Comparison of ENCODE assay signal across 1 cellular context in the genomic region with DNA sequence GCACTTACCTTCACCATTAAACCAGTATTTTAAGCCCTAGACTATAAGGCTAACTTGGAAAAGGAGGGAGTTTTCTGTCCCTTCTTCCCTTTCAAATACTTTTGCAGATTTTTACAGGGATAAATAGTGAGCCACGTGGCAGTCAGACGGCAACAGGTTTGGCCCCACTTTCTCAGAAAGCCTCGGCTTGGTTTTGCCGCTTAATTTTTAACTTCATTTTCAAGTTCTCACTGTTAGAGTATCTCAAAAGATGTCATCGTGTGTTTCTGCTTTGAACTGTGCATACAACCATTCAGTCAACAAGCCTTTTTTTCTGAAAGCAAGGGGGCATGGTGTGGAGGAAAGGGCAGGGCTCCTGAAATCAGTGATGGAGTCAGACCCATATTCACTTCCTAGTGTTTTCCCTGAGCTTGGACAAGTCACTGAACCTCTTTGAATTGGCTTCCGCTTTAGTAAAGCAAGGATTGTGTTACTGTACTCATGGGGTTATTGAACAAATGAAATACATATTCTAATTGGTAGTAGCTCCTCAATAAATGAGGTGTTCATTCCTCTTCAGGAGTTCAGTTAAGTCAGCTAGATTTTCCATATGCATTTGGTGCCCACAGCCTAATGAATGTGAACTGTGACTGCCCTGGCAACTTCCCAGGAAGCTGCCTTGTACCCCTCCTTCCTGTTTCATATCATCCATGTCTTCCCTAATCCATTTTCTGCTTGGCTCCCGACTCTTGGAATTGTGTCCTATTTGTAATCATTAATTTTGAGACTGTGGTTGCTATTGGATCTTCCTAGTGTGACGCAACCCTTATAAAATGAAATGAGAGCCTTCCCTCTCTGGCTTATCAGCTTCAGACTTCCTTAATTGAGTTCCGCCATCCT.
A peak's percentile ranks its signal among the peaks of the same experiment; 100 is the strongest.
TF ChIP-seq lines count a peak whose summit lies in the region.

A gene with protein sequence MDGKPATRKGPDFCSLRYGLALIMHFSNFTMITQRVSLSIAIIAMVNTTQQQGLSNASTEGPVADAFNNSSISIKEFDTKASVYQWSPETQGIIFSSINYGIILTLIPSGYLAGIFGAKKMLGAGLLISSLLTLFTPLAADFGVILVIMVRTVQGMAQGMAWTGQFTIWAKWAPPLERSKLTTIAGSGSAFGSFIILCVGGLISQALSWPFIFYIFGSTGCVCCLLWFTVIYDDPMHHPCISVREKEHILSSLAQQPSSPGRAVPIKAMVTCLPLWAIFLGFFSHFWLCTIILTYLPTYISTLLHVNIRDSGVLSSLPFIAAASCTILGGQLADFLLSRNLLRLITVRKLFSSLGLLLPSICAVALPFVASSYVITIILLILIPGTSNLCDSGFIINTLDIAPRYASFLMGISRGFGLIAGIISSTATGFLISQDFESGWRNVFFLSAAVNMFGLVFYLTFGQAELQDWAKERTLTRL (minus strand): TSS at position 160 of the 879 bp plus-strand sequence. CDS start 4,895 bp downstream, outside the sequence.

TF ChIP-seq in HepG2, 621 proteins besides CTCF, POLR2A, EP300 and RAD21 (continued from another document and continues in another):
- 0 out of 2 replicates have a peak, but pooled peaks have one; percentile 25 for TF ChIP-seq ZNF766 (CRISPR knock-in tag; IDR thresholded peaks at IDR 0.05; ENCODE audit: borderline replicate concordance)
- TF ChIP-seq, protein P1, sequence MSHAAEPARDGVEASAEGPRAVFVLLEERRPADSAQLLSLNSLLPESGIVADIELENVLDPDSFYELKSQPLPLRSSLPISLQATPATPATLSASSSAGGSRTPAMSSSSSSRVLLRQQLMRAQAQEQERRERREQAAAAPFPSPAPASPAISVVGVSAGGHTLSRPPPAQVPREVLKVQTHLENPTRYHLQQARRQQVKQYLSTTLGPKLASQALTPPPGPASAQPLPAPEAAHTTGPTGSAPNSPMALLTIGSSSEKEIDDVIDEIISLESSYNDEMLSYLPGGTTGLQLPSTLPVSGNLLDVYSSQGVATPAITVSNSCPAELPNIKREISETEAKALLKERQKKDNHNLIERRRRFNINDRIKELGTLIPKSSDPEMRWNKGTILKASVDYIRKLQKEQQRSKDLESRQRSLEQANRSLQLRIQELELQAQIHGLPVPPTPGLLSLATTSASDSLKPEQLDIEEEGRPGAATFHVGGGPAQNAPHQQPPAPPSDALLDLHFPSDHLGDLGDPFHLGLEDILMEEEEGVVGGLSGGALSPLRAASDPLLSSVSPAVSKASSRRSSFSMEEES (CRISPR knock-in tag; IDR thresholded peaks at IDR 0.05): no peak
- no peak for TF ChIP-seq HOXA9 (CRISPR knock-in tag; IDR thresholded peaks at IDR 0.05; ENCODE audit: borderline replicate concordance)
- TF ChIP-seq EZH2 (conservative IDR thresholded peaks at IDR 0.05; ENCODE audit: low read depth, low read length): no peak
- TF ChIP-seq, protein P2, sequence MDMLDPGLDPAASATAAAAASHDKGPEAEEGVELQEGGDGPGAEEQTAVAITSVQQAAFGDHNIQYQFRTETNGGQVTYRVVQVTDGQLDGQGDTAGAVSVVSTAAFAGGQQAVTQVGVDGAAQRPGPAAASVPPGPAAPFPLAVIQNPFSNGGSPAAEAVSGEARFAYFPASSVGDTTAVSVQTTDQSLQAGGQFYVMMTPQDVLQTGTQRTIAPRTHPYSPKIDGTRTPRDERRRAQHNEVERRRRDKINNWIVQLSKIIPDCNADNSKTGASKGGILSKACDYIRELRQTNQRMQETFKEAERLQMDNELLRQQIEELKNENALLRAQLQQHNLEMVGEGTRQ (IDR thresholded peaks at IDR 0.05; ENCODE audit: low read depth, low read length): no peak
- TF ChIP-seq, protein P2 (CRISPR knock-in tag; IDR thresholded peaks at IDR 0.05; ENCODE audit: borderline replicate concordance): peak; percentile 62; the same call in 1 of the 2 replicates
- 0 out of 2 replicates have a peak, but pooled peaks have one; percentile 13 for TF ChIP-seq KLF12 (CRISPR knock-in tag; IDR thresholded peaks at IDR 0.05; ENCODE audit: borderline replicate concordance)
- no peak for TF ChIP-seq NONO (IDR thresholded peaks at IDR 0.05)
- peak; percentile 68 for TF ChIP-seq NONO (CRISPR knock-in tag; conservative IDR thresholded peaks at IDR 0.05)
- TF ChIP-seq, protein P3, sequence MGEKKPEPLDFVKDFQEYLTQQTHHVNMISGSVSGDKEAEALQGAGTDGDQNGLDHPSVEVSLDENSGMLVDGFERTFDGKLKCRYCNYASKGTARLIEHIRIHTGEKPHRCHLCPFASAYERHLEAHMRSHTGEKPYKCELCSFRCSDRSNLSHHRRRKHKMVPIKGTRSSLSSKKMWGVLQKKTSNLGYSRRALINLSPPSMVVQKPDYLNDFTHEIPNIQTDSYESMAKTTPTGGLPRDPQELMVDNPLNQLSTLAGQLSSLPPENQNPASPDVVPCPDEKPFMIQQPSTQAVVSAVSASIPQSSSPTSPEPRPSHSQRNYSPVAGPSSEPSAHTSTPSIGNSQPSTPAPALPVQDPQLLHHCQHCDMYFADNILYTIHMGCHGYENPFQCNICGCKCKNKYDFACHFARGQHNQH (CRISPR knock-in tag; IDR thresholded peaks at IDR 0.05): peak; percentile 69; the same call in 1 of the 2 replicates
- no peak for TF ChIP-seq ZNF558 (CRISPR knock-in tag; IDR thresholded peaks at IDR 0.05; ENCODE audit: borderline replicate concordance)
- TF ChIP-seq, protein P4, sequence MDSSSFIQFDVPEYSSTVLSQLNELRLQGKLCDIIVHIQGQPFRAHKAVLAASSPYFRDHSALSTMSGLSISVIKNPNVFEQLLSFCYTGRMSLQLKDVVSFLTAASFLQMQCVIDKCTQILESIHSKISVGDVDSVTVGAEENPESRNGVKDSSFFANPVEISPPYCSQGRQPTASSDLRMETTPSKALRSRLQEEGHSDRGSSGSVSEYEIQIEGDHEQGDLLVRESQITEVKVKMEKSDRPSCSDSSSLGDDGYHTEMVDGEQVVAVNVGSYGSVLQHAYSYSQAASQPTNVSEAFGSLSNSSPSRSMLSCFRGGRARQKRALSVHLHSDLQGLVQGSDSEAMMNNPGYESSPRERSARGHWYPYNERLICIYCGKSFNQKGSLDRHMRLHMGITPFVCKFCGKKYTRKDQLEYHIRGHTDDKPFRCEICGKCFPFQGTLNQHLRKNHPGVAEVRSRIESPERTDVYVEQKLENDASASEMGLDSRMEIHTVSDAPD (CRISPR knock-in tag; IDR thresholded peaks at IDR 0.05): peak; percentile 57; the same call in 1 of the 2 replicates
- TF ChIP-seq, protein P5, sequence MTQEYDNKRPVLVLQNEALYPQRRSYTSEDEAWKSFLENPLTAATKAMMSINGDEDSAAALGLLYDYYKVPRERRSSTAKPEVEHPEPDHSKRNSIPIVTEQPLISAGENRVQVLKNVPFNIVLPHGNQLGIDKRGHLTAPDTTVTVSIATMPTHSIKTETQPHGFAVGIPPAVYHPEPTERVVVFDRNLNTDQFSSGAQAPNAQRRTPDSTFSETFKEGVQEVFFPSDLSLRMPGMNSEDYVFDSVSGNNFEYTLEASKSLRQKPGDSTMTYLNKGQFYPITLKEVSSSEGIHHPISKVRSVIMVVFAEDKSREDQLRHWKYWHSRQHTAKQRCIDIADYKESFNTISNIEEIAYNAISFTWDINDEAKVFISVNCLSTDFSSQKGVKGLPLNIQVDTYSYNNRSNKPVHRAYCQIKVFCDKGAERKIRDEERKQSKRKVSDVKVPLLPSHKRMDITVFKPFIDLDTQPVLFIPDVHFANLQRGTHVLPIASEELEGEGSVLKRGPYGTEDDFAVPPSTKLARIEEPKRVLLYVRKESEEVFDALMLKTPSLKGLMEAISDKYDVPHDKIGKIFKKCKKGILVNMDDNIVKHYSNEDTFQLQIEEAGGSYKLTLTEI (CRISPR knock-in tag; conservative IDR thresholded peaks at IDR 0.05): no peak
- TF ChIP-seq, protein P6, sequence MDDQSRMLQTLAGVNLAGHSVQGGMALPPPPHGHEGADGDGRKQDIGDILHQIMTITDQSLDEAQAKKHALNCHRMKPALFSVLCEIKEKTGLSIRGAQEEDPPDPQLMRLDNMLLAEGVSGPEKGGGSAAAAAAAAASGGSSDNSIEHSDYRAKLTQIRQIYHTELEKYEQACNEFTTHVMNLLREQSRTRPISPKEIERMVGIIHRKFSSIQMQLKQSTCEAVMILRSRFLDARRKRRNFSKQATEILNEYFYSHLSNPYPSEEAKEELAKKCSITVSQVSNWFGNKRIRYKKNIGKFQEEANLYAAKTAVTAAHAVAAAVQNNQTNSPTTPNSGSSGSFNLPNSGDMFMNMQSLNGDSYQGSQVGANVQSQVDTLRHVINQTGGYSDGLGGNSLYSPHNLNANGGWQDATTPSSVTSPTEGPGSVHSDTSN (CRISPR knock-in tag; IDR thresholded peaks at IDR 0.05; ENCODE audit: borderline replicate concordance): no peak
- TF ChIP-seq HNF4A (CRISPR knock-in tag; IDR thresholded peaks at IDR 0.05): peak; percentile 9; the same call in 1 of the 2 replicates
- TF ChIP-seq, protein P7, sequence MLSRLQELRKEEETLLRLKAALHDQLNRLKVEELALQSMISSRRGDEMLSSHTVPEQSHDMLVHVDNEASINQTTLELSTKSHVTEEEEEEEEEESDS (CRISPR knock-in tag; IDR thresholded peaks at IDR 0.05; ENCODE audit: borderline replicate concordance): peak; percentile 68; the same call in 1 of the 2 replicates
- TF ChIP-seq HMG20A (CRISPR knock-in tag; IDR thresholded peaks at IDR 0.05; ENCODE audit: borderline replicate concordance): peak; percentile 85
- no peak for TF ChIP-seq JUN (CRISPR knock-in tag; IDR thresholded peaks at IDR 0.05)
- TF ChIP-seq GATAD1 (CRISPR knock-in tag; IDR thresholded peaks at IDR 0.05): no peak
- TF ChIP-seq, protein P8, sequence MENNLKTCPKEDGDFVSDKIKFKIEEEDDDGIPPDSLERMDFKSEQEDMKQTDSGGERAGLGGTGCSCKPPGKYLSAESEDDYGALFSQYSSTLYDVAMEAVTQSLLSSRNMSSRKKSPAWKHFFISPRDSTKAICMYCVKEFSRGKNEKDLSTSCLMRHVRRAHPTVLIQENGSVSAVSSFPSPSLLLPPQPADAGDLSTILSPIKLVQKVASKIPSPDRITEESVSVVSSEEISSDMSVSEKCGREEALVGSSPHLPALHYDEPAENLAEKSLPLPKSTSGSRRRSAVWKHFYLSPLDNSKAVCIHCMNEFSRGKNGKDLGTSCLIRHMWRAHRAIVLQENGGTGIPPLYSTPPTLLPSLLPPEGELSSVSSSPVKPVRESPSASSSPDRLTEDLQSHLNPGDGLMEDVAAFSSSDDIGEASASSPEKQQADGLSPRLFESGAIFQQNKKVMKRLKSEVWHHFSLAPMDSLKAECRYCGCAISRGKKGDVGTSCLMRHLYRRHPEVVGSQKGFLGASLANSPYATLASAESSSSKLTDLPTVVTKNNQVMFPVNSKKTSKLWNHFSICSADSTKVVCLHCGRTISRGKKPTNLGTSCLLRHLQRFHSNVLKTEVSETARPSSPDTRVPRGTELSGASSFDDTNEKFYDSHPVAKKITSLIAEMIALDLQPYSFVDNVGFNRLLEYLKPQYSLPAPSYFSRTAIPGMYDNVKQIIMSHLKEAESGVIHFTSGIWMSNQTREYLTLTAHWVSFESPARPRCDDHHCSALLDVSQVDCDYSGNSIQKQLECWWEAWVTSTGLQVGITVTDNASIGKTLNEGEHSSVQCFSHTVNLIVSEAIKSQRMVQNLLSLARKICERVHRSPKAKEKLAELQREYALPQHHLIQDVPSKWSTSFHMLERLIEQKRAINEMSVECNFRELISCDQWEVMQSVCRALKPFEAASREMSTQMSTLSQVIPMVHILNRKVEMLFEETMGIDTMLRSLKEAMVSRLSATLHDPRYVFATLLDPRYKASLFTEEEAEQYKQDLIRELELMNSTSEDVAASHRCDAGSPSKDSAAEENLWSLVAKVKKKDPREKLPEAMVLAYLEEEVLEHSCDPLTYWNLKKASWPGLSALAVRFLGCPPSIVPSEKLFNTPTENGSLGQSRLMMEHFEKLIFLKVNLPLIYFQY (CRISPR knock-in tag; IDR thresholded peaks at IDR 0.05; ENCODE audit: borderline replicate concordance): peak; percentile 56; the same call in 1 of the 2 replicates
- no peak for TF ChIP-seq BHLHE40 (IDR thresholded peaks at IDR 0.05; ENCODE audit: low read length)
- peak; percentile 46; the same call in 1 of the 2 replicates for TF ChIP-seq HNRNPUL1 (IDR thresholded peaks at IDR 0.05; ENCODE audit: low read depth, low read length)
- TF ChIP-seq U2AF2 (IDR thresholded peaks at IDR 0.05; ENCODE audit: low read depth, low read length): no peak
- no peak for TF ChIP-seq PTBP1 (IDR thresholded peaks at IDR 0.05; ENCODE audit: low read depth, low read length, poor library complexity, severe bottlenecking)
- TF ChIP-seq, protein P9, sequence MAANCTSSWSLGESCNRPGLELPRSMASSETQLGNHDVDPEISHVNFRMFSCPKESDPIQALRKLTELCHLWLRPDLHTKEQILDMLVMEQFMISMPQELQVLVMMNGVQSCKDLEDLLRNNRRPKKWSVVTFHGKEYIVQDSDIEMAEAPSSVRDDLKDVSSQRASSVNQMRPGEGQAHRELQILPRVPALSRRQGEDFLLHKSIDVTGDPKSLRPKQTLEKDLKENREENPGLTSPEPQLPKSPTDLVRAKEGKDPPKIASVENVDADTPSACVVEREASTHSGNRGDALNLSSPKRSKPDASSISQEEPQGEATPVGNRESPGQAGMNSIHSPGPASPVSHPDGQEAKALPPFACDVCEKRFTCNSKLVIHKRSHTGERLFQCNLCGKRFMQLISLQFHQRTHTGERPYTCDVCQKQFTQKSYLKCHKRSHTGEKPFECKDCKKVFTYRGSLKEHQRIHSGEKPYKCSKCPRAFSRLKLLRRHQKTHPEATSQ (CRISPR knock-in tag; IDR thresholded peaks at IDR 0.05; ENCODE audit: borderline replicate concordance): peak; percentile 81; the same call in 1 of the 2 replicates
- no peak for TF ChIP-seq HES4 (CRISPR knock-in tag; IDR thresholded peaks at IDR 0.05; ENCODE audit: borderline replicate concordance)
- TF ChIP-seq HNRNPK (IDR thresholded peaks at IDR 0.05; ENCODE audit: low read depth, low read length, poor library complexity, severe bottlenecking): no peak
- TF ChIP-seq CREB1 (IDR thresholded peaks at IDR 0.05): no peak
- TF ChIP-seq CREB1 (CRISPR knock-in tag; IDR thresholded peaks at IDR 0.05): peak; percentile 55; the same call in 1 of the 2 replicates
- TF ChIP-seq ZFP36L1 (CRISPR knock-in tag; IDR thresholded peaks at IDR 0.05): peak; percentile 87; the same call in 1 of the 2 replicates
- TF ChIP-seq NR1H2 (CRISPR knock-in tag; IDR thresholded peaks at IDR 0.05; ENCODE audit: borderline replicate concordance, low read depth): no peak
- no peak for TF ChIP-seq ZNF550 (CRISPR knock-in tag; IDR thresholded peaks at IDR 0.05; ENCODE audit: borderline replicate concordance)
- TF ChIP-seq TOPORS (CRISPR knock-in tag; IDR thresholded peaks at IDR 0.05): peak; percentile 87; the same call in 1 of the 2 replicates
- TF ChIP-seq ZNF331 (CRISPR knock-in tag; IDR thresholded peaks at IDR 0.05): peak; percentile 63; the same call in 1 of the 2 replicates
- peak; percentile 53; the same call in 1 of the 2 replicates for TF ChIP-seq RCOR2 (CRISPR knock-in tag; IDR thresholded peaks at IDR 0.05)
- TF ChIP-seq ERF (CRISPR knock-in tag; IDR thresholded peaks at IDR 0.05): peak; percentile 65
